In genomic region chr3:134852893-134853351, GRCh38 we compare ENCODE assay signal across 8 cellular contexts. TPM values are rescaled to one million over a fixed set of nuclear protein-coding genes. Genes with fewer than 3 reads are reported as not detected.
DNase-seq lines count a peak whose midpoint lies in the region; ATAC-seq and TF ChIP-seq lines count a peak whose summit lies in the region.
"Had no signal": no experiment of that assay in that cellular context is flagged by ENCODE, and none has a peak within 500 bp of the region (broad histone marks: within the 10 kb centered on the region; RNA-seq: fewer than 3 reads in every experiment).

No MANE protein-coding gene starts in this region.

- peak overlapping the region; percentile 3 for H3K4me3 Mint-ChIP-seq in memory B cell

- DNase-seq in HL-60 (ENCODE audit: low read depth in 1 of 2, low spot score in 1 of 2) (peak; percentile 31 to 39), memory B cell (ENCODE audit: low spot score in 2 of 2) (peak; percentile 47 to 66), psoas muscle (no peak), middle frontal gyrus (ENCODE audit: extremely low spot score, low spot score) (no peak), hepatic stellate cell (ENCODE audit: low spot score) (no peak)
- DNase-seq: right lobe of liver had no signal

- H3K27ac ChIP-seq in HL-60 (replicated peaks): no peak overlapping the region
- no peak overlapping the region for H3K27ac ChIP-seq in psoas muscle
- H3K27ac ChIP-seq: right lobe of liver had no signal

- 67 to 88% (median 85%) methylated on average over 4 of the region's 4 CpGs for WGBS in psoas muscle, 3 donors

- H3K4me1 ChIP-seq in psoas muscle: peaks cover 7% of the 10 kb centered on the region
- H3K4me1 ChIP-seq: right lobe of liver had no signal

- no peaks in the 10 kb centered on the region for H3K9me3 Mint-ChIP-seq in memory B cell

- no peaks in the 10 kb centered on the region for H3K36me3 Mint-ChIP-seq in memory B cell

- no peaks in the 10 kb centered on the region for H3K9me3 ChIP-seq in psoas muscle
- H3K9me3 ChIP-seq: right lobe of liver had no signal

- H3K4me3 ChIP-seq in HL-60 (replicated peaks; ENCODE audit: insufficient read depth, low read length): no peak overlapping the region
- no peak overlapping the region for H3K4me3 ChIP-seq in psoas muscle
- H3K4me3 ChIP-seq: right lobe of liver had no signal

- no peaks in the 10 kb centered on the region for H3K36me3 ChIP-seq in psoas muscle (ENCODE audit: insufficient read depth in 1 of 2, low read depth in 1 of 2)
- H3K36me3 ChIP-seq: right lobe of liver had no signal

- H3K27me3 Mint-ChIP-seq in memory B cell: no peaks in the 10 kb centered on the region

- H3K27me3 ChIP-seq in HL-60 (ENCODE audit: insufficient read depth, poor library complexity, severe bottlenecking) (no peaks in the 10 kb centered on the region), psoas muscle (ENCODE audit: insufficient read depth in 3 of 3, low read length in 2 of 3) (no peaks in the 10 kb centered on the region)
- H3K27me3 ChIP-seq: right lobe of liver had no signal

- H3K4me1 Mint-ChIP-seq in memory B cell: peaks cover 22% of the 10 kb centered on the region

- peak overlapping the region; percentile 77 for H3K27ac Mint-ChIP-seq in memory B cell

- TF ChIP-seq CTCF in HL-60 (IDR thresholded peaks at IDR 0.05; ENCODE audit: insufficient read depth, low read length) (no peak), psoas muscle (IDR thresholded peaks at IDR 0.05) (no peak)

- intact Hi-C loops in psoas muscle (cut with DNase I): no loop called here

- ATAC-seq in GM18868 (IDR thresholded peaks at IDR 0.05; ENCODE audit: unreplicated experiment) (peak; percentile 96), GM21717 (IDR thresholded peaks at IDR 0.05; ENCODE audit: unreplicated experiment) (peak; percentile 93), memory B cell (ENCODE audit: low read depth) (peak; percentile 93), psoas muscle (no peak)

RNA-seq across cellular contexts. Expression of gene EPHB1, which starts 57.9 kb away (rescaled TPM):
- total RNA-seq in psoas muscle: 1 to 10 TPM; 1.6 to 3.3 (median 2.5) TPM
- polyA plus RNA-seq in psoas muscle: 1 to 10 TPM in 2 of 3 donors, under 1 TPM in 1; 0.85 to 6.3 (median 1.3) TPM

Comparison
In these comparisons a context has a peak if more than half of its experiments do, and no peak if none do; other contexts are left out.
1. ATAC-seq: peak in GM18868 (single experiment), GM21717 (single experiment) and memory B cell (single experiment); none in psoas muscle (0 of 4).
2. DNase-seq: peak in HL-60 (2 of 2) and memory B cell (2 of 2); none in psoas muscle (0 of 2), middle frontal gyrus (single experiment) and hepatic stellate cell (single experiment).